ENCODE assay signal across 17 cellular contexts in the genomic region with DNA sequence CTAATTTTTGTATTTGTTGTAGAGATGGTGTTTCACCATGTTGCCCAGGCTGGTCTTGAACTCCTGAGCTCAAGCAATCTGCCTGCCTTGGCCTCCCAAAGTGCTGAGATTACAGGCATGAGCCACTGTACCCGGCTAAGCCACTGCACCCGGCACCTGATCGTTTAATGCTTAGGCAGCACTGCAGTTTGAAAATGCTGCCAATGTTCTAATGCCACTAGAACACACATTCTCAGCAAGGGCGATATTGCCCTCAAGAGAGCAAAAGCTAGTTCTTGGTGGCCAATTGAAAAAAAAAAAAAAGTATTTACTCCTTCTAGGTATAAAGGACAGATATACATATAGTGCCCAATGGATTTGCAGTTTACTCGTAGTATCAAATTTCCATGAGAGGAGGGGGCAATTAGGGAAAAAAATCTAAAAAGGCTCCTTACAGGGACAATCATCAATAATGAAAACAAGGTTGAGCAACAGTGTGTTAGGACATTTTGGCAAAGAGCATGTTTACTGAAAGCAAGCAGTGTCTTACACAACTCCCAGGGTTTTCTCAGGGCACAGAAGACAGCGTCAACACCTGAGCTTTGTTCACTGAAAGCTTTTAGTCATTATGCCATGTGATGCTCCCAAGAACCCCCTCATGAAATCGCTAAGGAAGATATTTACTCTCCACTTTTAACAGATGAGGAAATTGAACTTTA.
A peak's percentile ranks its signal among the peaks of the same experiment; 100 is the strongest.
DNase-seq lines count a peak whose midpoint lies in the region; ATAC-seq and TF ChIP-seq lines count a peak whose summit lies in the region.
"Had no signal": no experiment of that assay in that cellular context is flagged by ENCODE, and none has a peak within 500 bp of the region (broad histone marks: within the 10 kb centered on the region; RNA-seq: fewer than 3 reads in every experiment).

No MANE protein-coding gene starts in this region.

- peak overlapping the region; percentile 11 to 46 for H3K27ac ChIP-seq in prostate gland
- no peak overlapping the region for H3K27ac ChIP-seq in mesendoderm (ENCODE audit: low read depth, low read length)

- no peak for TF ChIP-seq POLR2A in prostate gland (IDR thresholded peaks at IDR 0.05)

- intact Hi-C loops in prostate gland (cut with DNase I) = no loop called here

- POLR2A ChIA-PET in WTC11 (lab: Charles Lee) = no interaction called here

- H3K79me2 ChIP-seq in mesendoderm (ENCODE audit: control insufficient read depth, insufficient read depth, low read length) = no peaks in the 10 kb centered on the region

- no peak overlapping the region for H2BK15ac ChIP-seq in mesendoderm (replicated peaks; ENCODE audit: low read depth)

- H3K36me3 ChIP-seq in prostate gland = no peaks in the 10 kb centered on the region
- no peaks in the 10 kb centered on the region for H3K36me3 ChIP-seq in mesendoderm (ENCODE audit: control insufficient read depth, insufficient read depth, low read length)

- H3K79me1 ChIP-seq in mesendoderm (ENCODE audit: low read length) = no peaks in the 10 kb centered on the region

- H3K4ac ChIP-seq in mesendoderm (ENCODE audit: low read depth, low read length) = no peak overlapping the region

- no peak overlapping the region for H3K4me3 Mint-ChIP-seq in WTC11
- H3K4me3 Mint-ChIP-seq: activated CD4-positive, alpha-beta T cell treated with anti-CD3 and anti-CD28 coated beads, Interleukin-2, amount 10 ng/mL, durations not matched to agents 24 days and 14 days; activated naive CD8-positive, alpha-beta T cell; T-helper 2 cell treated with Interferon-gamma antibody and Interleukin-4, amounts not matched to agents 5 μg/mL and 100 μg/mL, for 36 hours; type B pancreatic cell had no signal

- H3K4me3 ChIP-seq in fibroblast of the aortic adventitia (ENCODE audit: low read depth, low read length) = no peak overlapping the region
- no peak overlapping the region for H3K4me3 ChIP-seq in prostate gland
- H3K4me3 ChIP-seq in mesendoderm (ENCODE audit: low read length) = no peak overlapping the region

- H4K5ac ChIP-seq in mesendoderm (ENCODE audit: low read length) = no peak overlapping the region

- H3K4me1 ChIP-seq in prostate gland (replicated peaks) (no peaks in the 10 kb centered on the region), mesendoderm (ENCODE audit: control insufficient read depth, low read depth, low read length) (no peaks in the 10 kb centered on the region)

- H2AK5ac ChIP-seq in mesendoderm (ENCODE audit: low read length) = no peak overlapping the region

- ATAC-seq in WTC11 (no peak), HG02884 (IDR thresholded peaks at IDR 0.05; ENCODE audit: unreplicated experiment) (no peak)

- peaks cover 45% of the 10 kb centered on the region for H3K27me3 Mint-ChIP-seq in WTC11 (ENCODE audit: low read depth)

- no peaks in the 10 kb centered on the region for H3K9me3 Mint-ChIP-seq in WTC11
- H3K9me3 Mint-ChIP-seq: activated CD4-positive, alpha-beta T cell treated with anti-CD3 and anti-CD28 coated beads, Interleukin-2, amount 10 ng/mL, durations not matched to agents 24 days and 14 days; T-helper 2 cell treated with Interferon-gamma antibody and Interleukin-4, amounts not matched to agents 5 μg/mL and 100 μg/mL, for 36 hours; type B pancreatic cell had no signal

- no peak overlapping the region for H3K4me2 ChIP-seq in mesendoderm (ENCODE audit: low read length)

- no peaks in the 10 kb centered on the region for H3K9me3 ChIP-seq in prostate gland

- H2BK5ac ChIP-seq in mesendoderm (ENCODE audit: low read length) = no peak overlapping the region

- no peak overlapping the region for H4K8ac ChIP-seq in mesendoderm (ENCODE audit: low read depth, low read length)

- no peak overlapping the region for H3K9ac ChIP-seq in mesendoderm (ENCODE audit: low read length)

- H3K4me1 Mint-ChIP-seq in WTC11 = no peaks in the 10 kb centered on the region; the same call in 1 of the 2 replicates
- H3K4me1 Mint-ChIP-seq: activated CD4-positive, alpha-beta T cell treated with anti-CD3 and anti-CD28 coated beads, Interleukin-2, amount 10 ng/mL, durations not matched to agents 24 days and 14 days had no signal

- H3K23ac ChIP-seq in mesendoderm (ENCODE audit: low read length) = no peak overlapping the region

- DNase-seq in HCEC 1CT = peak; percentile 45
- DNase-seq in WTC11 (ENCODE audit: low spot score) = no peak
- peak; percentile 22 for DNase-seq in fibroblast of the aortic adventitia (ENCODE audit: low read depth)
- DNase-seq in prostate gland (ENCODE audit: low spot score) = peak; percentile 74
- DNase-seq in stimulated activated CD4-positive, alpha-beta T cell treated with anti-CD3 and anti-CD28 coated beads, Interleukin-12 subunit alpha, Interleukin-12 subunit beta, amount 100 ng/mL, for 4 hours = no peak
- no peak for DNase-seq in mesendoderm
- no peak for DNase-seq in kidney glomerular epithelial cell (lab: John Stamatoyannopoulos, UW)
- DNase-seq: activated CD4-positive, alpha-beta T cell treated with anti-CD3 and anti-CD28 coated beads, Interleukin-2, amount 10 ng/mL, durations not matched to agents 24 days and 14 days; activated T-cell treated with anti-CD3 and anti-CD28 coated beads for 4 hours; hippocampal formation; MV-4-11; SHP77 treated with DMSO at 0.1 percent for 48 hours; stimulated activated CD4-positive, alpha-beta T cell treated with anti-CD3 and anti-CD28 coated beads, Interleukin-2, amount 100 ng/mL, for 24 hours had no signal

- no peak overlapping the region for H2BK120ac ChIP-seq in mesendoderm (ENCODE audit: low read depth, low read length)

- H3K27me3 ChIP-seq in prostate gland (replicated peaks; ENCODE audit: insufficient read depth) (no peaks in the 10 kb centered on the region), mesendoderm (ENCODE audit: insufficient read depth, low read length, poor library complexity) (no peaks in the 10 kb centered on the region)

- TF ChIP-seq CTCF in WTC11 (IDR thresholded peaks at IDR 0.05) (no peak), fibroblast of the aortic adventitia (IDR thresholded peaks at IDR 0.05; ENCODE audit: insufficient read depth, low read length) (no peak), prostate gland (IDR thresholded peaks at IDR 0.05) (no peak)

- no peaks in the 10 kb centered on the region for H3K36me3 Mint-ChIP-seq in WTC11
- H3K36me3 Mint-ChIP-seq: type B pancreatic cell had no signal

- WGBS in prostate gland = 58% methylated on average over 7 of the region's 7 CpGs
- WGBS in mesendoderm (ENCODE audit: extremely low coverage, insufficient coverage, low lambda C conversion rate) = no CpG with 5 or more reads among the region's 7 CpGs

- no peak overlapping the region for H3K56ac ChIP-seq in mesendoderm (ENCODE audit: low read length)

- no peak overlapping the region for H3K27ac Mint-ChIP-seq in WTC11
- H3K27ac Mint-ChIP-seq: activated CD4-positive, alpha-beta T cell treated with anti-CD3 and anti-CD28 coated beads, Interleukin-2, amount 10 ng/mL, durations not matched to agents 24 days and 14 days; activated naive CD8-positive, alpha-beta T cell; T-helper 2 cell treated with Interferon-gamma antibody and Interleukin-4, amounts not matched to agents 5 μg/mL and 100 μg/mL, for 36 hours; type B pancreatic cell had no signal

- CTCF ChIA-PET in WTC11 (lab: Charles Lee) = interaction anchor here (1.9 to 2.1 kb wide), 2 partner anchors 22 to 239 kb away, joined by 4 to 7 read pairs; no protein-coding TSS in a partner anchor

- no peak overlapping the region for H3K18ac ChIP-seq in mesendoderm (ENCODE audit: low read length)

TF ChIP-seq in WTC11, 78 proteins besides CTCF, POLR2A, EP300 and RAD21:
- TF ChIP-seq, protein P1, sequence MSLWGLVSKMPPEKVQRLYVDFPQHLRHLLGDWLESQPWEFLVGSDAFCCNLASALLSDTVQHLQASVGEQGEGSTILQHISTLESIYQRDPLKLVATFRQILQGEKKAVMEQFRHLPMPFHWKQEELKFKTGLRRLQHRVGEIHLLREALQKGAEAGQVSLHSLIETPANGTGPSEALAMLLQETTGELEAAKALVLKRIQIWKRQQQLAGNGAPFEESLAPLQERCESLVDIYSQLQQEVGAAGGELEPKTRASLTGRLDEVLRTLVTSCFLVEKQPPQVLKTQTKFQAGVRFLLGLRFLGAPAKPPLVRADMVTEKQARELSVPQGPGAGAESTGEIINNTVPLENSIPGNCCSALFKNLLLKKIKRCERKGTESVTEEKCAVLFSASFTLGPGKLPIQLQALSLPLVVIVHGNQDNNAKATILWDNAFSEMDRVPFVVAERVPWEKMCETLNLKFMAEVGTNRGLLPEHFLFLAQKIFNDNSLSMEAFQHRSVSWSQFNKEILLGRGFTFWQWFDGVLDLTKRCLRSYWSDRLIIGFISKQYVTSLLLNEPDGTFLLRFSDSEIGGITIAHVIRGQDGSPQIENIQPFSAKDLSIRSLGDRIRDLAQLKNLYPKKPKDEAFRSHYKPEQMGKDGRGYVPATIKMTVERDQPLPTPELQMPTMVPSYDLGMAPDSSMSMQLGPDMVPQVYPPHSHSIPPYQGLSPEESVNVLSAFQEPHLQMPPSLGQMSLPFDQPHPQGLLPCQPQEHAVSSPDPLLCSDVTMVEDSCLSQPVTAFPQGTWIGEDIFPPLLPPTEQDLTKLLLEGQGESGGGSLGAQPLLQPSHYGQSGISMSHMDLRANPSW (CRISPR knock-in tag; conservative IDR thresholded peaks at IDR 0.05; ENCODE audit: low read depth) = no peak
- TF ChIP-seq GABPB1 (CRISPR knock-in tag; IDR thresholded peaks at IDR 0.05) = peak; percentile 85
TF ChIP-seq in WTC11: peak in this region for 1.

Comparison
In these comparisons a context has a peak if more than half of its experiments do, and no peak if none do; other contexts are left out.
1. DNase-seq: peak in HCEC 1CT (single experiment), fibroblast of the aortic adventitia (single experiment) and prostate gland (single experiment); none in WTC11 (single experiment), stimulated activated CD4-positive, alpha-beta T cell treated with anti-CD3 and anti-CD28 coated beads, Interleukin-12 subunit alpha, Interleukin-12 subunit beta, amount 100 ng/mL, for 4 hours (single experiment), mesendoderm (single experiment) and kidney glomerular epithelial cell (single experiment).